In the genomic region with DNA sequence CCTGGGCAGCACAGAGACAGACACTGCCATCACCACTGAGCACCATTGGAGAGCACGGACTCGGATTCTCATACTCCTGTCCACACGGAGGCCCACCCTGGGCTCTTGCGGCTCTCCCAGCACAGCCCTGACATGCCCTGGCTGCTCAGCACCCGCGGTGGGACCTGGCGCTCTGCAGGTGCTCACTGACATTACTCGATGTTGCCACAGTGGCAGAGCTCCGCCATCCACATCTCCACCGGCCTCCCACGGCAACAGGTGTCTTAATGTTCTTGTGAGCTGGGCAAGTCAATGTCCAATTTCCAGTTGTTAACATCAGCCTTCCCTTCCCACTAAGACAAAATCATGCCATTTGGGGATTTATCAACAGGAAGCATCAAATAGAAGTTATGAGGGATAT, we compare ENCODE assay signal across 2 cellular contexts. TPM values are rescaled to one million over a fixed set of nuclear protein-coding genes. Genes with fewer than 3 reads are reported as not detected.
"Had no signal": no experiment of that assay in that cellular context is flagged by ENCODE, and none has a peak within 500 bp of the region (broad histone marks: within the 10 kb centered on the region; RNA-seq: fewer than 3 reads in every experiment).

No MANE protein-coding gene starts in this region.

RNA-seq across cellular contexts. Expression of a gene that starts 44.8 kb away (rescaled TPM):
- total RNA-seq: HT1080, IMR-90 had no signal

RNA-seq across cellular contexts. Expression of a gene that starts 45.0 kb away (rescaled TPM):
- total RNA-seq: HT1080, IMR-90 had no signal
- polyA plus RNA-seq: IMR-90 had no signal
